In genomic region chr11:93784935-93785360, GRCh38 we compare ENCODE assay signal across 1 cellular context.
TF ChIP-seq lines count a peak whose summit lies in the region.

No MANE protein-coding gene starts in this region.

TF ChIP-seq in HCT116, 20 proteins besides CTCF, POLR2A, EP300 and RAD21 (continued from another document):
- no peak for TF ChIP-seq ZBTB33 (IDR thresholded peaks at IDR 0.05; ENCODE audit: extremely low read depth, insufficient replicate concordance, low read length)
- TF ChIP-seq ATF3 (IDR thresholded peaks at IDR 0.05) = no peak
- TF ChIP-seq EGR1 (IDR thresholded peaks at IDR 0.05; ENCODE audit: low read depth) = no peak
- TF ChIP-seq ELF1 (IDR thresholded peaks at IDR 0.05; ENCODE audit: borderline replicate concordance, low read depth) = no peak
- TF ChIP-seq EZH2phosphoT487 (IDR thresholded peaks at IDR 0.05; ENCODE audit: borderline replicate concordance) = no peak
- TF ChIP-seq TCF7L2 (IDR thresholded peaks at IDR 0.05; ENCODE audit: borderline replicate concordance, extremely low read depth, insufficient read depth, insufficient read length) = no peak
- TF ChIP-seq FOSL1 (IDR thresholded peaks at IDR 0.05; ENCODE audit: low read depth) = no peak
